In genomic region chr2:170822292-170822884, GRCh38 we compare ENCODE assay signal across 10 cellular contexts. TPM values are rescaled to one million over a fixed set of nuclear protein-coding genes. Genes with fewer than 3 reads are reported as not detected.
DNase-seq lines count a peak whose midpoint lies in the region; ATAC-seq and TF ChIP-seq lines count a peak whose summit lies in the region.
"Had no signal": no experiment of that assay in that cellular context is flagged by ENCODE, and none has a peak within 500 bp of the region (broad histone marks: within the 10 kb centered on the region; RNA-seq: fewer than 3 reads in every experiment).

No MANE protein-coding gene starts in this region.

- H3K27me3 ChIP-seq in CD4-positive, alpha-beta T cell (ENCODE audit: control insufficient read depth, insufficient read depth, low read length): peaks cover 93% of the 10 kb centered on the region
- H3K27me3 ChIP-seq in NT2/D1 (ENCODE audit: insufficient read depth, insufficient read length) (peaks cover 26% of the 10 kb centered on the region), ectodermal cell (ENCODE audit: control insufficient read depth, insufficient read depth, low read length, poor library complexity, severe bottlenecking) (peaks cover 78% of the 10 kb centered on the region), neuron (ENCODE audit: insufficient read depth, low read length) (peaks cover 83% of the 10 kb centered on the region)

- no peak overlapping the region for H2AFZ ChIP-seq in neuron (ENCODE audit: low read depth, low read length)

- H3K4me3 ChIP-seq in NT2/D1 (ENCODE audit: insufficient read length, low read depth) (no peak overlapping the region), ectodermal cell (ENCODE audit: insufficient read depth, low read depth, low read length) (peak overlapping the region; percentile 12), neuron (ENCODE audit: low read length) (peak overlapping the region; percentile 55)

- no peaks in the 10 kb centered on the region for H3K36me3 Mint-ChIP-seq in CD4-positive, alpha-beta T cell (ENCODE audit: low read depth)

- CTCF ChIA-PET in CD4-positive, alpha-beta T cell (lab: Charles Lee): no interaction called here

- 43 to 49% methylated on average over 38 of the region's 38 CpGs for WGBS in ectodermal cell, 2 experiments

- TF ChIP-seq CTCF in CD4-positive, alpha-beta T cell (IDR thresholded peaks at IDR 0.05): peak; percentile 18

- H3K4me1 Mint-ChIP-seq in CD4-positive, alpha-beta T cell (ENCODE audit: low read depth): peaks cover 43% of the 10 kb centered on the region

- no peaks in the 10 kb centered on the region for H3K9me3 ChIP-seq in CD4-positive, alpha-beta T cell (ENCODE audit: control insufficient read depth, low read length)
- no peaks in the 10 kb centered on the region for H3K9me3 ChIP-seq in NT2/D1 (ENCODE audit: insufficient read depth, low read length)
- no peaks in the 10 kb centered on the region for H3K9me3 ChIP-seq in ectodermal cell (ENCODE audit: control insufficient read depth, low read length)
- peaks cover 7% of the 10 kb centered on the region for H3K9me3 ChIP-seq in neuron (ENCODE audit: low read length)

- H3K4me1 ChIP-seq in NT2/D1 (ENCODE audit: insufficient read depth, insufficient read length) (peaks cover 8% of the 10 kb centered on the region), ectodermal cell (ENCODE audit: control insufficient read depth, insufficient read depth, low read length) (peaks cover 17% of the 10 kb centered on the region), neuron (ENCODE audit: insufficient read depth, low read length) (peaks cover 27% of the 10 kb centered on the region)

- intact Hi-C loops in CD4-positive, alpha-beta T cell (cut with DNase I, micrococcal nuclease): no loop called here

- POLR2A ChIA-PET in CD4-positive, alpha-beta T cell (lab: Charles Lee): interaction anchor here (1.2 kb wide), 1 partner anchor 51 kb away, joined by 3 read pairs; no protein-coding TSS in a partner anchor

- no peaks in the 10 kb centered on the region for H3K9me3 Mint-ChIP-seq in CD4-positive, alpha-beta T cell

- H3K27ac Mint-ChIP-seq in CD4-positive, alpha-beta T cell: no peak overlapping the region

- H3K9ac ChIP-seq in NT2/D1 (ENCODE audit: insufficient read length, low read depth): peak overlapping the region; percentile 33

- no peak overlapping the region for H3K27ac ChIP-seq in CD4-positive, alpha-beta T cell (ENCODE audit: low read depth, low read length)
- H3K27ac ChIP-seq in ectodermal cell (ENCODE audit: insufficient read depth, low read depth, low read length, poor library complexity, severe bottlenecking): no peak overlapping the region

- peak; percentile 49 for ATAC-seq in CD4-positive, alpha-beta T cell (ENCODE audit: poor library complexity)
- ATAC-seq in HG03521 (IDR thresholded peaks at IDR 0.05; ENCODE audit: unreplicated experiment): no peak
- ATAC-seq in GM21786 (IDR thresholded peaks at IDR 0.05; ENCODE audit: unreplicated experiment): no peak
- ATAC-seq in HG03097 (IDR thresholded peaks at IDR 0.05; ENCODE audit: low FRiP score, unreplicated experiment): no peak

- peak overlapping the region; percentile 59 for H3K4me3 Mint-ChIP-seq in CD4-positive, alpha-beta T cell

- H3K27me3 Mint-ChIP-seq in CD4-positive, alpha-beta T cell: peaks cover 93% of the 10 kb centered on the region

- peak in 2 of 10 experiments; percentile 22 to 45 for DNase-seq in CD4-positive, alpha-beta T cell
- DNase-seq in NT2/D1 (ENCODE audit: low read depth, low spot score) (no peak), epidermal melanocyte (ENCODE audit: insufficient read length, low spot score) (no peak)

- H3K36me3 ChIP-seq in NT2/D1 (ENCODE audit: insufficient read depth, insufficient read length, low read length) (peaks cover 63% of the 10 kb centered on the region), ectodermal cell (ENCODE audit: control insufficient read depth, insufficient read depth, low read length) (no peaks in the 10 kb centered on the region), neuron (ENCODE audit: insufficient read depth, low read length) (no peaks in the 10 kb centered on the region)

RNA-seq across cellular contexts. Expression of gene GAD1, which starts 5.7 kb away (rescaled TPM):
- not detected for total RNA-seq in CD4-positive, alpha-beta T cell
- 12.3 TPM for polyA plus RNA-seq in ectodermal cell (2013, experiment 1 of 4)
- 12.5 TPM for polyA plus RNA-seq in ectodermal cell (2013, experiment 2 of 4)
- 11.1 TPM for polyA plus RNA-seq in ectodermal cell (2013, experiment 3 of 4)
- polyA plus RNA-seq in ectodermal cell (2013, experiment 4 of 4): 11.4 TPM

RNA-seq across cellular contexts. Expression of gene ERICH2, which starts 52.2 kb away (rescaled TPM):
- total RNA-seq in CD4-positive, alpha-beta T cell: not detected
- polyA plus RNA-seq in ectodermal cell (2013, experiment 1 of 4): 5.4 TPM
- polyA plus RNA-seq in ectodermal cell (2013, experiment 2 of 4): 4.5 TPM
- 3.5 TPM for polyA plus RNA-seq in ectodermal cell (2013, experiment 3 of 4)
- polyA plus RNA-seq in ectodermal cell (2013, experiment 4 of 4): 4.7 TPM
- total RNA-seq: glomerular endothelial cell, HT1080 had no signal
